Comparison of ENCODE assay signal across 1 cellular context in genomic region chr12:110582286-110583136, GRCh38.
TF ChIP-seq lines count a peak whose summit lies in the region.

No MANE protein-coding gene starts in this region.

TF ChIP-seq in K562, 482 proteins besides CTCF, POLR2A, EP300 and RAD21 (continued from another document and continues in another):
- TF ChIP-seq FOXA3 (CRISPR knock-in tag; conservative IDR thresholded peaks at IDR 0.05 in 1 of 2, IDR thresholded peaks at IDR 0.05 in 1 of 2) (peak in 1 of 2 experiments; percentile 76; a peak in 1 of 4 replicates), ZNF224 (CRISPR knock-in tag; IDR thresholded peaks at IDR 0.05) (no peak), NONO (IDR thresholded peaks at IDR 0.05; ENCODE audit: low read depth in 2 of 2, low read length in 1 of 2) (peak; percentile 49 to 54; a peak in 2 of 4 replicates), E2F6 (IDR thresholded peaks at IDR 0.05; ENCODE audit: borderline replicate concordance in 1 of 2, extremely low read depth in 1 of 2, insufficient read depth in 1 of 2, insufficient read length in 1 of 2, low read depth in 1 of 2, low read length in 1 of 2, poor library complexity in 1 of 2, severe bottlenecking in 1 of 2) (peak in 1 of 2 experiments; percentile 68), ZNF668 (CRISPR knock-in tag; IDR thresholded peaks at IDR 0.05) (no peak), ETV5 (CRISPR knock-in tag; IDR thresholded peaks at IDR 0.05; ENCODE audit: low read depth) (peak; percentile 30; the same call in 1 of the 2 replicates), RNF2 (IDR thresholded peaks at IDR 0.05) (no peak), NR2C2 (CRISPR knock-in tag; IDR thresholded peaks at IDR 0.05) (peak; percentile 29; the same call in 1 of the 2 replicates), NR2C2 (tag; IDR thresholded peaks at IDR 0.05) (no peak), PHF8 (IDR thresholded peaks at IDR 0.05; ENCODE audit: borderline replicate concordance, low read length) (no peak), MNT (conservative IDR thresholded peaks at IDR 0.05) (peak; percentile 22 to 58; a peak in 3 of 4 replicates), NFIC (IDR thresholded peaks at IDR 0.05) (peak; percentile 69), VEZF1 (CRISPR knock-in tag; IDR thresholded peaks at IDR 0.05) (peak; percentile 92), ZNF347 (CRISPR knock-in tag; IDR thresholded peaks at IDR 0.05; ENCODE audit: low read depth) (no peak), ZNF24 (IDR thresholded peaks at IDR 0.05) (peak; percentile 19; the same call in 1 of the 2 replicates), RFX7 (CRISPR knock-in tag; IDR thresholded peaks at IDR 0.05) (no peak), ZBED1 (IDR thresholded peaks at IDR 0.05) (no peak), POLR2H (tag; IDR thresholded peaks at IDR 0.05; ENCODE audit: low read depth) (no peak), TCF7L2 (IDR thresholded peaks at IDR 0.05; ENCODE audit: low read depth, low read length) (no peak), GABPB2 (CRISPR knock-in tag; conservative IDR thresholded peaks at IDR 0.05) (no peak), HLTF (IDR thresholded peaks at IDR 0.05) (no peak), MTF1 (CRISPR knock-in tag; IDR thresholded peaks at IDR 0.05; ENCODE audit: borderline replicate concordance) (no peak), RBM17 (IDR thresholded peaks at IDR 0.05; ENCODE audit: borderline replicate concordance, low read depth, low read length) (no peak), GTF2B (IDR thresholded peaks at IDR 0.05; ENCODE audit: extremely low read depth, insufficient read length) (no peak), ZNF316 (IDR thresholded peaks at IDR 0.05) (no peak), SLC30A9 (CRISPR knock-in tag; IDR thresholded peaks at IDR 0.05) (no peak), JUN (IDR thresholded peaks at IDR 0.05; ENCODE audit: borderline replicate concordance, low read depth, low read length) (no peak), JUN (CRISPR knock-in tag; IDR thresholded peaks at IDR 0.05; ENCODE audit: borderline replicate concordance) (peak; percentile 86; the same call in 1 of the 2 replicates), ZNF444 (CRISPR knock-in tag; IDR thresholded peaks at IDR 0.05) (no peak), GTF3C2 (IDR thresholded peaks at IDR 0.05; ENCODE audit: borderline replicate concordance, extremely low read depth, insufficient read length) (no peak), ZNF3 (CRISPR knock-in tag; IDR thresholded peaks at IDR 0.05) (no peak), KDM2B (CRISPR knock-in tag; IDR thresholded peaks at IDR 0.05) (0 out of 2 replicates have a peak, but pooled peaks have one; percentile 14), ZNF511 (CRISPR knock-in tag; IDR thresholded peaks at IDR 0.05) (peak; percentile 81), BRCA1 (IDR thresholded peaks at IDR 0.05) (no peak), BRCA1 (CRISPR knock-in tag; IDR thresholded peaks at IDR 0.05) (no peak), NFXL1 (CRISPR knock-in tag; IDR thresholded peaks at IDR 0.05) (no peak), RB1 (IDR thresholded peaks at IDR 0.05; ENCODE audit: low read depth) (no peak), HDAC1 (IDR thresholded peaks at IDR 0.05) (peak in 1 of 2 experiments; percentile 61; a peak in 1 of 4 replicates), MEIS2 (IDR thresholded peaks at IDR 0.05; ENCODE audit: partially characterized antibody) (no peak), MED1 (CRISPR knock-in tag; IDR thresholded peaks at IDR 0.05; ENCODE audit: borderline replicate concordance) (no peak), COPS2 (conservative IDR thresholded peaks at IDR 0.05) (no peak), ETV6 (IDR thresholded peaks at IDR 0.05; ENCODE audit: borderline replicate concordance in 1 of 2, low read depth in 2 of 2, low read length in 1 of 2) (no peak), ETV6 (CRISPR knock-in tag; IDR thresholded peaks at IDR 0.05; ENCODE audit: borderline replicate concordance) (0 out of 2 replicates have a peak, but pooled peaks have one; percentile 2), ETV1 (tag; conservative IDR thresholded peaks at IDR 0.05; ENCODE audit: low read depth) (no peak), CEBPG (CRISPR knock-in tag; IDR thresholded peaks at IDR 0.05) (0 out of 2 replicates have a peak, but pooled peaks have one; percentile 8), CEBPG (tag; conservative IDR thresholded peaks at IDR 0.05 in 1 of 2, IDR thresholded peaks at IDR 0.05 in 1 of 2) (no peak), MAZ (CRISPR knock-in tag; conservative IDR thresholded peaks at IDR 0.05 in 1 of 2, IDR thresholded peaks at IDR 0.05 in 1 of 2) (peak in 1 of 2 experiments; percentile 17; a peak in 1 of 4 replicates), L3MBTL2 (IDR thresholded peaks at IDR 0.05) (peak; percentile 84)
- TF ChIP-seq, protein P1, sequence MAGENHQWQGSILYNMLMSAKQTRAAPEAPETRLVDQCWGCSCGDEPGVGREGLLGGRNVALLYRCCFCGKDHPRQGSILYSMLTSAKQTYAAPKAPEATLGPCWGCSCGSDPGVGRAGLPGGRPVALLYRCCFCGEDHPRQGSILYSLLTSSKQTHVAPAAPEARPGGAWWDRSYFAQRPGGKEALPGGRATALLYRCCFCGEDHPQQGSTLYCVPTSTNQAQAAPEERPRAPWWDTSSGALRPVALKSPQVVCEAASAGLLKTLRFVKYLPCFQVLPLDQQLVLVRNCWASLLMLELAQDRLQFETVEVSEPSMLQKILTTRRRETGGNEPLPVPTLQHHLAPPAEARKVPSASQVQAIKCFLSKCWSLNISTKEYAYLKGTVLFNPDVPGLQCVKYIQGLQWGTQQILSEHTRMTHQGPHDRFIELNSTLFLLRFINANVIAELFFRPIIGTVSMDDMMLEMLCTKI (IDR thresholded peaks at IDR 0.05; ENCODE audit: partially characterized antibody): no peak
- TF ChIP-seq, protein P2, sequence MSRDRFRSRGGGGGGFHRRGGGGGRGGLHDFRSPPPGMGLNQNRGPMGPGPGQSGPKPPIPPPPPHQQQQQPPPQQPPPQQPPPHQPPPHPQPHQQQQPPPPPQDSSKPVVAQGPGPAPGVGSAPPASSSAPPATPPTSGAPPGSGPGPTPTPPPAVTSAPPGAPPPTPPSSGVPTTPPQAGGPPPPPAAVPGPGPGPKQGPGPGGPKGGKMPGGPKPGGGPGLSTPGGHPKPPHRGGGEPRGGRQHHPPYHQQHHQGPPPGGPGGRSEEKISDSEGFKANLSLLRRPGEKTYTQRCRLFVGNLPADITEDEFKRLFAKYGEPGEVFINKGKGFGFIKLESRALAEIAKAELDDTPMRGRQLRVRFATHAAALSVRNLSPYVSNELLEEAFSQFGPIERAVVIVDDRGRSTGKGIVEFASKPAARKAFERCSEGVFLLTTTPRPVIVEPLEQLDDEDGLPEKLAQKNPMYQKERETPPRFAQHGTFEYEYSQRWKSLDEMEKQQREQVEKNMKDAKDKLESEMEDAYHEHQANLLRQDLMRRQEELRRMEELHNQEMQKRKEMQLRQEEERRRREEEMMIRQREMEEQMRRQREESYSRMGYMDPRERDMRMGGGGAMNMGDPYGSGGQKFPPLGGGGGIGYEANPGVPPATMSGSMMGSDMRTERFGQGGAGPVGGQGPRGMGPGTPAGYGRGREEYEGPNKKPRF (IDR thresholded peaks at IDR 0.05; ENCODE audit: low read depth, low read length): no peak
- TF ChIP-seq, protein P3, sequence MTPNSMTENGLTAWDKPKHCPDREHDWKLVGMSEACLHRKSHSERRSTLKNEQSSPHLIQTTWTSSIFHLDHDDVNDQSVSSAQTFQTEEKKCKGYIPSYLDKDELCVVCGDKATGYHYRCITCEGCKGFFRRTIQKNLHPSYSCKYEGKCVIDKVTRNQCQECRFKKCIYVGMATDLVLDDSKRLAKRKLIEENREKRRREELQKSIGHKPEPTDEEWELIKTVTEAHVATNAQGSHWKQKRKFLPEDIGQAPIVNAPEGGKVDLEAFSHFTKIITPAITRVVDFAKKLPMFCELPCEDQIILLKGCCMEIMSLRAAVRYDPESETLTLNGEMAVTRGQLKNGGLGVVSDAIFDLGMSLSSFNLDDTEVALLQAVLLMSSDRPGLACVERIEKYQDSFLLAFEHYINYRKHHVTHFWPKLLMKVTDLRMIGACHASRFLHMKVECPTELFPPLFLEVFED (CRISPR knock-in tag; conservative IDR thresholded peaks at IDR 0.05): no peak
- TF ChIP-seq, protein P4, sequence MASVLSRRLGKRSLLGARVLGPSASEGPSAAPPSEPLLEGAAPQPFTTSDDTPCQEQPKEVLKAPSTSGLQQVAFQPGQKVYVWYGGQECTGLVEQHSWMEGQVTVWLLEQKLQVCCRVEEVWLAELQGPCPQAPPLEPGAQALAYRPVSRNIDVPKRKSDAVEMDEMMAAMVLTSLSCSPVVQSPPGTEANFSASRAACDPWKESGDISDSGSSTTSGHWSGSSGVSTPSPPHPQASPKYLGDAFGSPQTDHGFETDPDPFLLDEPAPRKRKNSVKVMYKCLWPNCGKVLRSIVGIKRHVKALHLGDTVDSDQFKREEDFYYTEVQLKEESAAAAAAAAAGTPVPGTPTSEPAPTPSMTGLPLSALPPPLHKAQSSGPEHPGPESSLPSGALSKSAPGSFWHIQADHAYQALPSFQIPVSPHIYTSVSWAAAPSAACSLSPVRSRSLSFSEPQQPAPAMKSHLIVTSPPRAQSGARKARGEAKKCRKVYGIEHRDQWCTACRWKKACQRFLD (CRISPR knock-in tag; IDR thresholded peaks at IDR 0.05): no peak
- TF ChIP-seq, protein P5, sequence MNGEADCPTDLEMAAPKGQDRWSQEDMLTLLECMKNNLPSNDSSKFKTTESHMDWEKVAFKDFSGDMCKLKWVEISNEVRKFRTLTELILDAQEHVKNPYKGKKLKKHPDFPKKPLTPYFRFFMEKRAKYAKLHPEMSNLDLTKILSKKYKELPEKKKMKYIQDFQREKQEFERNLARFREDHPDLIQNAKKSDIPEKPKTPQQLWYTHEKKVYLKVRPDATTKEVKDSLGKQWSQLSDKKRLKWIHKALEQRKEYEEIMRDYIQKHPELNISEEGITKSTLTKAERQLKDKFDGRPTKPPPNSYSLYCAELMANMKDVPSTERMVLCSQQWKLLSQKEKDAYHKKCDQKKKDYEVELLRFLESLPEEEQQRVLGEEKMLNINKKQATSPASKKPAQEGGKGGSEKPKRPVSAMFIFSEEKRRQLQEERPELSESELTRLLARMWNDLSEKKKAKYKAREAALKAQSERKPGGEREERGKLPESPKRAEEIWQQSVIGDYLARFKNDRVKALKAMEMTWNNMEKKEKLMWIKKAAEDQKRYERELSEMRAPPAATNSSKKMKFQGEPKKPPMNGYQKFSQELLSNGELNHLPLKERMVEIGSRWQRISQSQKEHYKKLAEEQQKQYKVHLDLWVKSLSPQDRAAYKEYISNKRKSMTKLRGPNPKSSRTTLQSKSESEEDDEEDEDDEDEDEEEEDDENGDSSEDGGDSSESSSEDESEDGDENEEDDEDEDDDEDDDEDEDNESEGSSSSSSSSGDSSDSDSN (IDR thresholded peaks at IDR 0.05; ENCODE audit: borderline replicate concordance in 1 of 2, low read depth in 2 of 2, low read length in 2 of 2): peak in 1 of 2 experiments; percentile 71; a peak in 2 of 4 replicates
